ENCODE assay signal across 9 cellular contexts in the genomic region with DNA sequence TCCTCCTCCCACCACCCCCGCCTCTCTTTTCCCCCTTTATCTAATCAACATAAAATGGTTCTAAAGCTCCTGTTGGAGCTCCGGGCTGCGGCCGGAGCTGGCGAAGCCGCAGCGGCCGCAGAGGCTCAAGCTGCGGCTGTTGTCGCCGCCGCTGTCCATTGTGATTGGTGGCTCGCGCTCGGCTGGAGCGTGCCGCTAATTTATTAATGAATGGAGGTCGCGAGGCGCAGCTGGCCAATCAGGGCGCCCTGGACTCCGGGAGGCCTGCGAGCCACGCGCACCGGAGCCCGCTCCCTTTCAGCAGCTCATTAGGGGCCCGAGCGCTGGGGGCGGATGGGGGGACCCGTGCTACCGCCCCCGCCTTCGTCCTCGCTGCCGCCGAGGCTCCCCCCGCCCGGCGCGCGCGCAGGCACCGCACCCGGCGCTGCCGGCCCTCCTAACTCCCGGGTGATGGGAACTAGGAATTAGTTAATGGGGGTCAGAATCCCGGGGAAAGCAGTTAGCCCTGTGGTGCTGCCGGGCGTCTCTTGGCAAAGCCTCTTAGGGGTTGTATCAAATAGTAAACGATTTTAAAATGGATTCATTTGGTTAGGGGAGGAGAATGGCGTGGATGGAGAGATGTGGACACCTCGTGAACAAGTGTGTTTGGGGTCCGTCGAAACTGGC. TPM values are rescaled to one million over a fixed set of nuclear protein-coding genes. Genes with fewer than 3 reads are reported as not detected.
A peak's percentile ranks its signal among the peaks of the same experiment; 100 is the strongest.
DNase-seq lines count a peak whose midpoint lies in the region; ATAC-seq and TF ChIP-seq lines count a peak whose summit lies in the region.
"Had no signal": no experiment of that assay in that cellular context is flagged by ENCODE, and none has a peak within 500 bp of the region (broad histone marks: within the 10 kb centered on the region; RNA-seq: fewer than 3 reads in every experiment).

No MANE protein-coding gene starts in this region.

- H3K27ac Mint-ChIP-seq in CD4-positive, alpha-beta T cell, result no peak overlapping the region

- H3K27ac ChIP-seq in CD4-positive, alpha-beta T cell (ENCODE audit: low read depth, low read length), result no peak overlapping the region
- H3K27ac ChIP-seq in smooth muscle cell (ENCODE audit: low read depth), result no peak overlapping the region

- no peak for ATAC-seq in CD4-positive, alpha-beta T cell (ENCODE audit: poor library complexity)
- peak; percentile 30 for ATAC-seq in GM19035 (IDR thresholded peaks at IDR 0.05; ENCODE audit: unreplicated experiment)
- ATAC-seq in HG03280 (IDR thresholded peaks at IDR 0.05; ENCODE audit: unreplicated experiment), result peak; percentile 25
- no peak for ATAC-seq in HG03039 (IDR thresholded peaks at IDR 0.05; ENCODE audit: unreplicated experiment)

- peak overlapping the region; percentile 94 for H3K4me2 ChIP-seq in smooth muscle cell

- peaks cover 9% of the 10 kb centered on the region for H3K9me3 ChIP-seq in CD4-positive, alpha-beta T cell (ENCODE audit: control insufficient read depth, low read length)
- no peaks in the 10 kb centered on the region for H3K9me3 ChIP-seq in smooth muscle cell (replicated peaks; ENCODE audit: low read depth)

- H3K9me3 Mint-ChIP-seq in CD4-positive, alpha-beta T cell, result no peaks in the 10 kb centered on the region

- peaks cover 81% of the 10 kb centered on the region for H3K4me1 Mint-ChIP-seq in CD4-positive, alpha-beta T cell (ENCODE audit: low read depth)

- DNase-seq in CD4-positive, alpha-beta T cell, result no peak
- peak; percentile 16 for DNase-seq in RPMI7951 (ENCODE audit: low read depth)
- DNase-seq in germinal center (ENCODE audit: low spot score), result peak; percentile 56
- no peak for DNase-seq in smooth muscle cell (lab: John Stamatoyannopoulos, UW; ENCODE audit: unreplicated experiment)
- DNase-seq in epidermal melanocyte (ENCODE audit: insufficient read length, low spot score), result no peak

- peaks cover 98% of the 10 kb centered on the region for H3K27me3 ChIP-seq in CD4-positive, alpha-beta T cell (ENCODE audit: control insufficient read depth, insufficient read depth, low read length)
- peaks cover 100% of the 10 kb centered on the region for H3K27me3 ChIP-seq in smooth muscle cell (ENCODE audit: low read depth)

- CTCF ChIA-PET in CD4-positive, alpha-beta T cell (lab: Charles Lee), result interaction anchor here (0.7 kb wide), 1 partner anchor 141 kb away, joined by 3 read pairs; no protein-coding TSS in a partner anchor

- peaks cover 39% of the 10 kb centered on the region for H3K4me1 ChIP-seq in smooth muscle cell (ENCODE audit: low read depth)

- no peak overlapping the region for H2AFZ ChIP-seq in smooth muscle cell (ENCODE audit: low read depth)

- WGBS in smooth muscle cell (ENCODE audit: low lambda C conversion rate), result 1% methylated on average over 51 of the region's 56 CpGs

- peak overlapping the region; percentile 54 for H3K4me3 ChIP-seq in smooth muscle cell

- no peaks in the 10 kb centered on the region for H4K20me1 ChIP-seq in smooth muscle cell (ENCODE audit: low read depth)

- no peaks in the 10 kb centered on the region for H3K36me3 Mint-ChIP-seq in CD4-positive, alpha-beta T cell (ENCODE audit: low read depth)

- H3K27me3 Mint-ChIP-seq in CD4-positive, alpha-beta T cell, result peaks cover 100% of the 10 kb centered on the region

- H3K4me3 Mint-ChIP-seq in CD4-positive, alpha-beta T cell, result peak overlapping the region; percentile 90

- no peak for TF ChIP-seq CTCF in CD4-positive, alpha-beta T cell (IDR thresholded peaks at IDR 0.05)
- no peak for TF ChIP-seq CTCF in smooth muscle cell (IDR thresholded peaks at IDR 0.05; ENCODE audit: borderline replicate concordance, insufficient read depth, poor library complexity, severe bottlenecking)

- POLR2A ChIA-PET in CD4-positive, alpha-beta T cell (lab: Charles Lee), result interaction anchor here (2.4 kb wide), 1 partner anchor 231 kb away, joined by 5 read pairs; a partner anchor contains a TSS

- H3F3A ChIP-seq in smooth muscle cell (ENCODE audit: low read depth), result no peaks in the 10 kb centered on the region

- H3K9ac ChIP-seq in smooth muscle cell (ENCODE audit: low read depth), result no peak overlapping the region

- no peaks in the 10 kb centered on the region for H3K36me3 ChIP-seq in smooth muscle cell (ENCODE audit: low read depth)

- intact Hi-C loops in CD4-positive, alpha-beta T cell (cut with DNase I, micrococcal nuclease), result no loop called here

- H3K79me2 ChIP-seq in smooth muscle cell (ENCODE audit: low read depth), result no peaks in the 10 kb centered on the region

RNA-seq across cellular contexts. Expression of a gene that starts 0.6 kb away (rescaled TPM):
- not detected for total RNA-seq in CD4-positive, alpha-beta T cell
- 0.12 TPM in 1 of 2 replicates, not detected in the other for total RNA-seq in RPMI7951 (2014; rRNA removed; shearing (Covaris generic))
- total RNA-seq in smooth muscle cell, result not detected in 2 replicates
- polyA plus RNA-seq in smooth muscle cell, result not detected in 2 replicates
- total RNA-seq: endothelial cell of umbilical vein had no signal
- polyA plus RNA-seq: endothelial cell of umbilical vein had no signal

Comparison
In these comparisons a context has a peak if more than half of its experiments do, and no peak if none do; other contexts are left out.
1. ATAC-seq: peak in GM19035 (single experiment) and HG03280 (single experiment); none in CD4-positive, alpha-beta T cell (single experiment) and HG03039 (single experiment).
2. DNase-seq: peak in RPMI7951 (single experiment) and germinal center (single experiment); none in CD4-positive, alpha-beta T cell (0 of 10), smooth muscle cell (single experiment) and epidermal melanocyte (single experiment).